22 cellular contexts compared by ENCODE assay signal in genomic region chr5:151589878-151590570, GRCh38. TPM values are rescaled to one million over a fixed set of nuclear protein-coding genes. Genes with fewer than 3 reads are reported as not detected.
A peak's percentile ranks its signal among the peaks of the same experiment; 100 is the strongest.
DNase-seq lines count a peak whose midpoint lies in the region; ATAC-seq and TF ChIP-seq lines count a peak whose summit lies in the region.
"Had no signal": no experiment of that assay in that cellular context is flagged by ENCODE, and none has a peak within 500 bp of the region (broad histone marks: within the 10 kb centered on the region; RNA-seq: fewer than 3 reads in every experiment).

No MANE protein-coding gene starts in this region.

- H4K5ac ChIP-seq in mesendoderm (ENCODE audit: low read length): no peak overlapping the region

- H3K4me3 Mint-ChIP-seq in activated naive CD8-positive, alpha-beta T cell treated with anti-CD3 and anti-CD28 coated beads, Interleukin-2, amount 50 U/mL, for 24 hours: no peak overlapping the region
- no peak overlapping the region for H3K4me3 Mint-ChIP-seq in activated naive CD8-positive, alpha-beta T cell treated with anti-CD3 and anti-CD28 coated beads for 36 hours
- H3K4me3 Mint-ChIP-seq: T-cell had no signal

- no peak overlapping the region for H3K18ac ChIP-seq in mesendoderm (ENCODE audit: low read length)

- H2BK5ac ChIP-seq in mesendoderm (ENCODE audit: low read length): no peak overlapping the region

- H3K79me1 ChIP-seq in mesendoderm (ENCODE audit: low read length): no peaks in the 10 kb centered on the region

- H3K9me3 Mint-ChIP-seq in activated naive CD8-positive, alpha-beta T cell treated with anti-CD3 and anti-CD28 coated beads, Interleukin-2, amount 50 U/mL, for 24 hours: no peaks in the 10 kb centered on the region
- H3K9me3 Mint-ChIP-seq in activated naive CD8-positive, alpha-beta T cell treated with anti-CD3 and anti-CD28 coated beads for 36 hours: no peaks in the 10 kb centered on the region
- H3K9me3 Mint-ChIP-seq: T-cell had no signal

- peak; percentile 53 for ATAC-seq in activated naive CD8-positive, alpha-beta T cell treated with anti-CD3 and anti-CD28 coated beads, Interleukin-2, amount 50 U/mL, for 24 hours
- ATAC-seq: HepG2, T-cell had no signal

- WGBS in lower leg skin, 2 donors: 23 to 39% methylated on average over 6 of the region's 6 CpGs
- WGBS in mesendoderm (ENCODE audit: extremely low coverage, insufficient coverage, low lambda C conversion rate): no CpG with 5 or more reads among the region's 6 CpGs

- no peak overlapping the region for H3K4me2 ChIP-seq in mesendoderm (ENCODE audit: low read length)

- no peaks in the 10 kb centered on the region for H3K27me3 Mint-ChIP-seq in activated naive CD8-positive, alpha-beta T cell treated with anti-CD3 and anti-CD28 coated beads, Interleukin-2, amount 50 U/mL, for 24 hours
- no peaks in the 10 kb centered on the region for H3K27me3 Mint-ChIP-seq in activated naive CD8-positive, alpha-beta T cell treated with anti-CD3 and anti-CD28 coated beads for 36 hours

- peaks cover 2% of the 10 kb centered on the region for H3K4me1 ChIP-seq in mesendoderm (ENCODE audit: control insufficient read depth, low read depth, low read length)
- H3K4me1 ChIP-seq: ascending aorta, esophagus muscularis mucosa had no signal

- no peak for TF ChIP-seq POLR2A in lower leg skin (IDR thresholded peaks at IDR 0.05)

- no peak for TF ChIP-seq CTCF in lower leg skin (IDR thresholded peaks at IDR 0.05)

- H3K4me3 ChIP-seq in lower leg skin (ENCODE audit: low read depth, poor library complexity, severe bottlenecking) (peak overlapping the region; percentile 20), mesendoderm (ENCODE audit: low read length) (no peak overlapping the region)
- H3K4me3 ChIP-seq: ascending aorta, esophagus muscularis mucosa had no signal

- no peaks in the 10 kb centered on the region for H3K36me3 ChIP-seq in mesendoderm (ENCODE audit: control insufficient read depth, insufficient read depth, low read length)
- H3K36me3 ChIP-seq: ascending aorta, esophagus muscularis mucosa, WERI-Rb-1 had no signal

- no peaks in the 10 kb centered on the region for H3K4me1 Mint-ChIP-seq in activated naive CD8-positive, alpha-beta T cell treated with anti-CD3 and anti-CD28 coated beads, Interleukin-2, amount 50 U/mL, for 24 hours
- H3K4me1 Mint-ChIP-seq in activated naive CD8-positive, alpha-beta T cell treated with anti-CD3 and anti-CD28 coated beads for 36 hours: peaks cover 2% of the 10 kb centered on the region
- H3K4me1 Mint-ChIP-seq: T-cell had no signal

- no peak overlapping the region for H2AK5ac ChIP-seq in mesendoderm (ENCODE audit: low read length)

- no peak overlapping the region for H3K56ac ChIP-seq in mesendoderm (ENCODE audit: low read length)

- H3K23ac ChIP-seq in mesendoderm (ENCODE audit: low read length): no peak overlapping the region

- no peak overlapping the region for H4K8ac ChIP-seq in mesendoderm (ENCODE audit: low read depth, low read length)

- H3K4ac ChIP-seq in mesendoderm (ENCODE audit: low read depth, low read length): no peak overlapping the region

- H2BK120ac ChIP-seq in mesendoderm (ENCODE audit: low read depth, low read length): no peak overlapping the region

- intact Hi-C loops in lower leg skin (cut with DNase I; ENCODE audit: low total_unique reads): no loop called here

- H3K27me3 ChIP-seq in mesendoderm (ENCODE audit: insufficient read depth, low read length, poor library complexity): no peaks in the 10 kb centered on the region
- H3K27me3 ChIP-seq: ascending aorta, esophagus muscularis mucosa had no signal

- no peak overlapping the region for H3K27ac Mint-ChIP-seq in activated naive CD8-positive, alpha-beta T cell treated with anti-CD3 and anti-CD28 coated beads, Interleukin-2, amount 50 U/mL, for 24 hours
- H3K27ac Mint-ChIP-seq in activated naive CD8-positive, alpha-beta T cell treated with anti-CD3 and anti-CD28 coated beads for 36 hours: no peak overlapping the region
- H3K27ac Mint-ChIP-seq: T-cell had no signal

- no peaks in the 10 kb centered on the region for H3K36me3 Mint-ChIP-seq in activated naive CD8-positive, alpha-beta T cell treated with anti-CD3 and anti-CD28 coated beads, Interleukin-2, amount 50 U/mL, for 24 hours (ENCODE audit: low read depth)
- H3K36me3 Mint-ChIP-seq in activated naive CD8-positive, alpha-beta T cell treated with anti-CD3 and anti-CD28 coated beads for 36 hours: no peaks in the 10 kb centered on the region
- H3K36me3 Mint-ChIP-seq: T-cell had no signal

- no peak overlapping the region for H2BK15ac ChIP-seq in mesendoderm (replicated peaks; ENCODE audit: low read depth)

- no peak overlapping the region for H3K27ac ChIP-seq in mesendoderm (ENCODE audit: low read depth, low read length)
- H3K27ac ChIP-seq: ascending aorta, esophagus muscularis mucosa, WERI-Rb-1 had no signal

- H3K79me2 ChIP-seq in mesendoderm (ENCODE audit: control insufficient read depth, insufficient read depth, low read length): no peaks in the 10 kb centered on the region

- H3K9ac ChIP-seq in mesendoderm (ENCODE audit: low read length): no peak overlapping the region

- DNase-seq in activated naive CD8-positive, alpha-beta T cell treated with anti-CD3 and anti-CD28 coated beads, Interleukin-2, amount 50 U/mL, for 24 hours: no peak
- DNase-seq in activated naive CD8-positive, alpha-beta T cell treated with anti-CD3 and anti-CD28 coated beads for 36 hours: no peak
- DNase-seq in cerebellar nuclear complex (lab: John Stamatoyannopoulos, UW) (peak; percentile 32 to 64), lower leg skin (ENCODE audit: low spot score in 2 of 2) (no peak), globus pallidus (ENCODE audit: low spot score) (no peak), mesendoderm (no peak), COLO829 (ENCODE audit: low spot score) (no peak), HK-2 (ENCODE audit: unreplicated experiment) (no peak)
- DNase-seq: activated CD8-positive, alpha-beta memory T cell treated with anti-CD3 and anti-CD28 coated beads for 24 hours; cortex of kidney; kidney; NCI-H1048; NCI-H2081 treated with DMSO at 0.1 percent for 48 hours; NCI-H69; occipital lobe; RPMI8226; T-cell; WERI-Rb-1 had no signal

RNA-seq across cellular contexts. Expression of gene FAT2, which starts 1.1 kb away (rescaled TPM):
- total RNA-seq in activated naive CD8-positive, alpha-beta T cell treated with anti-CD3 and anti-CD28 coated beads for 36 hours: not detected
- 100 to 1,000 TPM in 3 of 4 donors, 10 to 100 TPM in 1; 82.9 to 123 (median 106) TPM for total RNA-seq in lower leg skin
- polyA plus RNA-seq in mesendoderm (2013, experiment 1 of 2): 0.03 TPM
- 0.03 TPM for polyA plus RNA-seq in mesendoderm (2013, experiment 2 of 2)
- total RNA-seq: ascending aorta, esophagus muscularis mucosa, HepG2, mononuclear cell, T-cell had no signal
- polyA plus RNA-seq: HepG2 had no signal

Comparison
In these comparisons a context has a peak if more than half of its experiments do, and no peak if none do; other contexts are left out.
1. DNase-seq: peak in cerebellar nuclear complex (2 of 2); none in activated naive CD8-positive, alpha-beta T cell treated with anti-CD3 and anti-CD28 coated beads, Interleukin-2, amount 50 U/mL, for 24 hours (single experiment), activated naive CD8-positive, alpha-beta T cell treated with anti-CD3 and anti-CD28 coated beads for 36 hours (single experiment), lower leg skin (0 of 2), globus pallidus (single experiment), mesendoderm (single experiment), COLO829 (single experiment) and HK-2 (single experiment).
2. RNA of gene FAT2, which starts 1.1 kb away (total RNA-seq): 82.9 to 123 TPM in lower leg skin; not detected in activated naive CD8-positive, alpha-beta T cell treated with anti-CD3 and anti-CD28 coated beads for 36 hours; every median in the first group is over 10 times any median in the second.